25 cellular contexts compared by ENCODE assay signal in the genomic region with DNA sequence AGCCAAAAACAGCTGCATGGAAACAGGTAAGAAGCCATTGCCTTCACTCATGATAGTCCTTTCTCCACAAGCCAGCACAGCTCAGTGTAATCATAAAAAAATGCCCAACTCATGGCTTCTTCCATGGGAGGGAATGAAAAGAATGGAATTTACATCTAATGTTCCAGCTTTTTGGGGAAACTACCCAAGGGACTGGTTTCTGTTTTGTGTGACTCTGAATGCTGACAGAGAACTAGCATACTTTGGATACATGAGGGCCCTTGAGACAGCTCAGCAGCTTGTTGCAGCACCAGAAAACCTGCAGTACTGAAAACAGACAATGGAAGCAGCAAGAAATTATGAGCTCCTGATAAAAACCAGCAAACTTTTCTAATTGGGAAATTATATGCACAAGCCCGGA. TPM values are rescaled to one million over a fixed set of nuclear protein-coding genes. Genes with fewer than 3 reads are reported as not detected.
"Had no signal": no experiment of that assay in that cellular context is flagged by ENCODE, and none has a peak within 500 bp of the region (broad histone marks: within the 10 kb centered on the region; RNA-seq: fewer than 3 reads in every experiment).

No MANE protein-coding gene starts in this region.

- H3K4me1 ChIP-seq: colonic mucosa, esophagus squamous epithelium, gastroesophageal sphincter had no signal

- H3K27me3 ChIP-seq: colonic mucosa, esophagus squamous epithelium, gastroesophageal sphincter, hepatocyte had no signal

- H3K4me1 Mint-ChIP-seq: naive B cell; stimulated activated naive B cell treated with anti-CD40 and anti-IgM and Interleukin-4, amounts not matched to agents 10 μg/mL and 1 μg/mL and 100 μg/mL, for 72 hours; stimulated activated naive CD8-positive, alpha-beta T cell treated with anti-CD3 and anti-CD28 coated beads, Interleukin-15, amount 100 ng/mL, for 72 hours had no signal

- H2AFZ ChIP-seq: hepatocyte had no signal

- H3K36me3 ChIP-seq: colonic mucosa, esophagus squamous epithelium, gastroesophageal sphincter, thoracic aorta had no signal

- H3K4me3 ChIP-seq: colonic mucosa, esophagus squamous epithelium, gastroesophageal sphincter, hepatocyte, skin epidermis, thoracic aorta had no signal

- DNase-seq: colonic mucosa; dermis blood vessel endothelial cell; esophagus squamous epithelium; kidney; left cardiac atrium; left ventricle myocardium superior; mesendoderm; naive B cell; posterior cingulate gyrus; stimulated activated CD4-positive, alpha-beta T cell treated with anti-CD3 and anti-CD28 coated beads, Interleukin-2, amount 100 ng/mL, for 24 hours; stimulated activated CD4-positive, alpha-beta T cell treated with anti-CD3 and anti-CD28 coated beads, Interleukin-4, amount 100 ng/mL, for 4 hours; stimulated activated naive B cell treated with anti-CD40 and anti-IgM and Interleukin-4, amounts not matched to agents 10 μg/mL and 1 μg/mL and 100 μg/mL, for 72 hours; stimulated activated naive CD8-positive, alpha-beta T cell treated with anti-CD3 and anti-CD28 coated beads, Interleukin-15, amount 100 ng/mL, for 72 hours; substantia nigra; trophoblast cell had no signal

- H3K79me2 ChIP-seq: hepatocyte had no signal

- H3K27ac ChIP-seq: colonic mucosa, esophagus squamous epithelium, gastroesophageal sphincter, hepatocyte, skin epidermis, thoracic aorta had no signal

- H3K4me3 Mint-ChIP-seq: naive B cell; nephron; stimulated activated naive B cell treated with anti-CD40 and anti-IgM and Interleukin-4, amounts not matched to agents 10 μg/mL and 1 μg/mL and 100 μg/mL, for 72 hours; stimulated activated naive CD8-positive, alpha-beta T cell treated with anti-CD3 and anti-CD28 coated beads, Interleukin-15, amount 100 ng/mL, for 72 hours had no signal

- H3K4me2 ChIP-seq: hepatocyte had no signal

- H3K27me3 Mint-ChIP-seq: stimulated activated naive CD8-positive, alpha-beta T cell treated with anti-CD3 and anti-CD28 coated beads, Interleukin-15, amount 100 ng/mL, for 72 hours had no signal

- H3K27ac Mint-ChIP-seq: naive B cell; nephron; stimulated activated naive B cell treated with anti-CD40 and anti-IgM and Interleukin-4, amounts not matched to agents 10 μg/mL and 1 μg/mL and 100 μg/mL, for 72 hours; stimulated activated naive CD8-positive, alpha-beta T cell treated with anti-CD3 and anti-CD28 coated beads, Interleukin-15, amount 100 ng/mL, for 72 hours had no signal

- H3K9me3 ChIP-seq: colonic mucosa had no signal

- ATAC-seq: gastroesophageal sphincter; left cardiac atrium; left ventricle myocardium superior; sciatic nerve; stimulated activated naive B cell treated with anti-CD40 and anti-IgM and Interleukin-4, amounts not matched to agents 10 μg/mL and 1 μg/mL and 100 μg/mL, for 72 hours; stimulated activated naive CD8-positive, alpha-beta T cell treated with anti-CD3 and anti-CD28 coated beads, Interleukin-15, amount 100 ng/mL, for 72 hours had no signal

RNA-seq across cellular contexts. Expression of a gene that starts 24.2 kb away (rescaled TPM):
- total RNA-seq: colonic mucosa, dermis blood vessel endothelial cell, epithelial cell of proximal tubule, esophagus squamous epithelium, gastroesophageal sphincter, hepatocyte, kidney, left cardiac atrium, left ventricle myocardium superior, lung microvascular endothelial cell, omental fat pad, pulmonary artery endothelial cell, sciatic nerve, thoracic aorta had no signal
